11 cellular contexts compared by ENCODE assay signal in genomic region chrX:104254442-104255115, GRCh38. TPM values are rescaled to one million over a fixed set of nuclear protein-coding genes. Genes with fewer than 3 reads are reported as not detected.
A peak's percentile ranks its signal among the peaks of the same experiment; 100 is the strongest.
DNase-seq lines count a peak whose midpoint lies in the region; ATAC-seq and TF ChIP-seq lines count a peak whose summit lies in the region.
"Had no signal": no experiment of that assay in that cellular context is flagged by ENCODE, and none has a peak within 500 bp of the region (broad histone marks: within the 10 kb centered on the region; RNA-seq: fewer than 3 reads in every experiment).

Gene ESX1, minus strand, starts transcription at chrX:104254933. Its CDS starts 84 bp downstream, at chrX:104254849.

- no peaks in the 10 kb centered on the region for H4K20me1 ChIP-seq in OCI-LY7 (ENCODE audit: insufficient read depth, low read length)

- TF ChIP-seq POLR2A in heart left ventricle (IDR thresholded peaks at IDR 0.05): no peak

- peak within 1 kb of the TSS; percentile 16 for H3K4me3 ChIP-seq in cardiac muscle cell
- H3K4me3 ChIP-seq in heart left ventricle: peak within 1 kb of the TSS in 4 of 12 donors; percentile 10 to 18 (median 14)
- peak within 1 kb of the TSS; percentile 6 to 29 for H3K4me3 ChIP-seq in tibial artery
- H3K4me3 ChIP-seq in OCI-LY7 (ENCODE audit: low read depth, low read length, poor library complexity, severe bottlenecking): no peak within 1 kb of the TSS
- H3K4me3 ChIP-seq: upper lobe of right lung had no signal

- H3K27ac ChIP-seq in cardiac muscle cell: no peak within 1 kb of the TSS
- H3K27ac ChIP-seq in heart left ventricle: no peak within 1 kb of the TSS
- no peak within 1 kb of the TSS for H3K27ac ChIP-seq in tibial artery
- no peak within 1 kb of the TSS for H3K27ac ChIP-seq in OCI-LY7 (ENCODE audit: low read depth, low read length, poor library complexity, severe bottlenecking)
- H3K27ac ChIP-seq: upper lobe of right lung had no signal

- H3K9me2 ChIP-seq in OCI-LY7 (ENCODE audit: insufficient read depth, low read length): no peaks in the 10 kb centered on the region

- no peaks in the 10 kb centered on the region for H3K36me3 ChIP-seq in cardiac muscle cell
- H3K36me3 ChIP-seq in heart left ventricle: no peaks in the 10 kb centered on the region
- H3K36me3 ChIP-seq in tibial artery: no peaks in the 10 kb centered on the region
- no peaks in the 10 kb centered on the region for H3K36me3 ChIP-seq in OCI-LY7 (ENCODE audit: insufficient read depth, low read length)
- H3K36me3 ChIP-seq: upper lobe of right lung had no signal

- peak; percentile 4 to 44 for DNase-seq in cardiac muscle cell (ENCODE audit: low read depth in 1 of 2, low spot score in 1 of 2)
- DNase-seq in heart left ventricle: no peak
- DNase-seq in activated naive CD8-positive, alpha-beta T cell treated with anti-CD3 and anti-CD28 coated beads, Interleukin-2, amount 50 U/mL, for 24 hours: peak; percentile 1
- DNase-seq in left kidney (ENCODE audit: low read depth, low spot score): peak; percentile 44
- no peak for DNase-seq in tibial artery
- DNase-seq in DMS153 (lab: John Stamatoyannopoulos, UW): no peak
- no peak for DNase-seq in OCI-LY7 (ENCODE audit: low spot score)
- DNase-seq: NCI-H510A, upper lobe of right lung had no signal

- H3K9me3 Mint-ChIP-seq in activated naive CD8-positive, alpha-beta T cell treated with anti-CD3 and anti-CD28 coated beads, Interleukin-2, amount 50 U/mL, for 24 hours: no peaks in the 10 kb centered on the region

- peaks cover 9% of the 10 kb centered on the region for H3K4me1 Mint-ChIP-seq in activated naive CD8-positive, alpha-beta T cell treated with anti-CD3 and anti-CD28 coated beads, Interleukin-2, amount 50 U/mL, for 24 hours

- TF ChIP-seq CTCF in cardiac muscle cell (IDR thresholded peaks at IDR 0.05; ENCODE audit: low read depth, low read length) (no peak), heart left ventricle (IDR thresholded peaks at IDR 0.05) (no peak), tibial artery (IDR thresholded peaks at IDR 0.05) (no peak), OCI-LY7 (conservative IDR thresholded peaks at IDR 0.05; ENCODE audit: low read length) (no peak)

- WGBS in heart left ventricle, 4 donors: 1 to 48% (median 18%) methylated on average over 54 to 56 of the region's 56 CpGs

- peak within 1 kb of the TSS; percentile 65 for H3K4me3 Mint-ChIP-seq in activated naive CD8-positive, alpha-beta T cell treated with anti-CD3 and anti-CD28 coated beads, Interleukin-2, amount 50 U/mL, for 24 hours

- intact Hi-C loops in heart left ventricle (cut with DNase I) (no loop called here), tibial artery (cut with DNase I; ENCODE audit: low total_unique reads) (no loop called here), OCI-LY7 (cut with micrococcal nuclease; ENCODE audit: unreplicated experiment) (no loop called here)

- H3K27ac Mint-ChIP-seq in activated naive CD8-positive, alpha-beta T cell treated with anti-CD3 and anti-CD28 coated beads, Interleukin-2, amount 50 U/mL, for 24 hours: no peak within 1 kb of the TSS

- no peaks in the 10 kb centered on the region for H3K36me3 Mint-ChIP-seq in activated naive CD8-positive, alpha-beta T cell treated with anti-CD3 and anti-CD28 coated beads, Interleukin-2, amount 50 U/mL, for 24 hours (ENCODE audit: low read depth)

- H3K79me2 ChIP-seq in OCI-LY7 (ENCODE audit: insufficient read depth, low read depth, low read length): no peaks in the 10 kb centered on the region

- H3K27me3 ChIP-seq in cardiac muscle cell: peaks cover 98% of the 10 kb centered on the region
- peaks cover 0 to 74% (median 34%) of the 10 kb centered on the region in 9 donors for H3K27me3 ChIP-seq in heart left ventricle
- H3K27me3 ChIP-seq in tibial artery: peaks cover 0 to 22% of the 10 kb centered on the region in 2 donors

- no peaks in the 10 kb centered on the region for H3K4me1 ChIP-seq in cardiac muscle cell (ENCODE audit: low read depth)
- H3K4me1 ChIP-seq in heart left ventricle: peaks cover 0 to 19% (median 0%) of the 10 kb centered on the region in 12 donors
- H3K4me1 ChIP-seq in tibial artery: peaks cover 0 to 22% (median 6%) of the 10 kb centered on the region in 4 donors
- H3K4me1 ChIP-seq in OCI-LY7 (ENCODE audit: insufficient read depth, low read length, poor library complexity, severe bottlenecking): no peaks in the 10 kb centered on the region
- H3K4me1 ChIP-seq: upper lobe of right lung had no signal

- CTCF ChIA-PET in OCI-LY7 (lab: Charles Lee; ENCODE audit: unreplicated experiment): no interaction called here

- BruUV-seq in OCI-LY7 (replicated peaks; lab: Mats Ljungman, UMichigan): no TSS peak

- peaks cover 36% of the 10 kb centered on the region for H3K27me3 Mint-ChIP-seq in activated naive CD8-positive, alpha-beta T cell treated with anti-CD3 and anti-CD28 coated beads, Interleukin-2, amount 50 U/mL, for 24 hours

- no peak within 1 kb of the TSS for H2AFZ ChIP-seq in OCI-LY7 (ENCODE audit: low read length)

- no peaks in the 10 kb centered on the region for H3K9me3 ChIP-seq in cardiac muscle cell (ENCODE audit: low read depth)
- H3K9me3 ChIP-seq in heart left ventricle: peaks cover 0 to 9% (median 0%) of the 10 kb centered on the region in 12 donors
- no peaks in the 10 kb centered on the region for H3K9me3 ChIP-seq in tibial artery
- H3K9me3 ChIP-seq in OCI-LY7 (ENCODE audit: low read length): no peaks in the 10 kb centered on the region
- H3K9me3 ChIP-seq: upper lobe of right lung had no signal

- H3K4me2 ChIP-seq in OCI-LY7 (ENCODE audit: low read length): no peak within 1 kb of the TSS

- POLR2A ChIA-PET in OCI-LY7 (lab: Charles Lee): no interaction called here

- ATAC-seq in heart left ventricle: no peak
- no peak for ATAC-seq in activated naive CD8-positive, alpha-beta T cell treated with anti-CD3 and anti-CD28 coated beads, Interleukin-2, amount 50 U/mL, for 24 hours
- no peak for ATAC-seq in GM21737 (IDR thresholded peaks at IDR 0.05; ENCODE audit: unreplicated experiment)
- ATAC-seq: upper lobe of right lung had no signal

RNA-seq across cellular contexts. Expression of gene ESX1, which starts in this region (rescaled TPM):
- total RNA-seq in cardiac muscle cell: not detected in 2 replicates
- polyA plus RNA-seq in cardiac muscle cell: not detected in 2 replicates
- total RNA-seq in heart left ventricle: not detected
- polyA plus RNA-seq in heart left ventricle: not detected
- total RNA-seq in OCI-LY7 (2014; rRNA removed; shearing (Covaris generic)): not detected in 2 replicates
- not detected in 2 replicates for total RNA-seq in OCI-LY7 (2022)
- total RNA-seq: pulmonary artery endothelial cell, upper lobe of right lung had no signal

Comparison
In these comparisons a context has a peak if more than half of its experiments do, and no peak if none do; other contexts are left out.
1. Peak in DNase-seq and H3K4me3 ChIP-seq in cardiac muscle cell; RNA of the gene not detected or under 1 TPM.
2. DNase-seq: peak in activated naive CD8-positive, alpha-beta T cell treated with anti-CD3 and anti-CD28 coated beads, Interleukin-2, amount 50 U/mL, for 24 hours (single experiment) and left kidney (single experiment); none in heart left ventricle (0 of 5), tibial artery (0 of 2), DMS153 (single experiment) and OCI-LY7 (single experiment).